15 cellular contexts compared by ENCODE assay signal in genomic region chr22:50319503-50319951, GRCh38. TPM values are rescaled to one million over a fixed set of nuclear protein-coding genes. Genes with fewer than 3 reads are reported as not detected.
DNase-seq lines count a peak whose midpoint lies in the region; ATAC-seq, FAIRE-seq and TF ChIP-seq lines count a peak whose summit lies in the region.
"Had no signal": no experiment of that assay in that cellular context is flagged by ENCODE, and none has a peak within 500 bp of the region (broad histone marks: within the 10 kb centered on the region; RNA-seq: fewer than 3 reads in every experiment).

No MANE protein-coding gene starts in this region.

- intact Hi-C loops in kidney (cut with DNase I) = no loop called here

- H3K9me3 ChIP-seq in BLaER1 (no peaks in the 10 kb centered on the region), kidney (ENCODE audit: control insufficient read depth in 1 of 2, low read length in 2 of 2) (no peaks in the 10 kb centered on the region), neural progenitor cell (ENCODE audit: low read depth) (no peaks in the 10 kb centered on the region)
- H3K9me3 ChIP-seq: HAP-1 had no signal

- H3K4me1 ChIP-seq in BLaER1 (peaks cover 75% of the 10 kb centered on the region), kidney (ENCODE audit: control insufficient read depth in 1 of 2, insufficient read depth in 1 of 2, low read depth in 1 of 2, low read length in 2 of 2) (peaks cover 0 to 6% of the 10 kb centered on the region in 2 donors), neural progenitor cell (no peaks in the 10 kb centered on the region)
- H3K4me1 ChIP-seq: HAP-1 had no signal

- no peaks in the 10 kb centered on the region for H3K36me3 Mint-ChIP-seq in neural progenitor cell

- DNase-seq in GM20000 (ENCODE audit: low spot score) = peak; percentile 5
- DNase-seq in kidney = peak; percentile 71
- DNase-seq in neural progenitor cell (ENCODE audit: low spot score) = no peak
- DNase-seq: COR-L47, EL, NCI-H187, NCI-H226 had no signal

- peak overlapping the region; percentile 53 for H3K9ac ChIP-seq in BLaER1
- H3K9ac ChIP-seq in kidney (ENCODE audit: low read length in 2 of 2) = no peak overlapping the region
- no peak overlapping the region for H3K9ac ChIP-seq in neural progenitor cell

- no peaks in the 10 kb centered on the region for H4K20me1 ChIP-seq in BLaER1
- no peaks in the 10 kb centered on the region for H4K20me1 ChIP-seq in neural progenitor cell (ENCODE audit: low read depth)

- H3K27ac ChIP-seq in BLaER1 = peak overlapping the region; percentile 91
- no peak overlapping the region for H3K27ac ChIP-seq in kidney (ENCODE audit: low read depth in 2 of 2, low read length in 2 of 2)
- H3K27ac ChIP-seq in neural progenitor cell = no peak overlapping the region
- H3K27ac ChIP-seq: C4-2B, HL-60 had no signal

- H3K4me1 Mint-ChIP-seq in neural progenitor cell = no peaks in the 10 kb centered on the region

- no peak overlapping the region for H3K27ac Mint-ChIP-seq in neural progenitor cell

- no peak overlapping the region for H2AFZ ChIP-seq in neural progenitor cell (replicated peaks)

- TF ChIP-seq CTCF in GM20000 (IDR thresholded peaks at IDR 0.05; ENCODE audit: extremely low read depth, missing control alignments) = no peak
- TF ChIP-seq CTCF in kidney (IDR thresholded peaks at IDR 0.05; ENCODE audit: borderline replicate concordance, extremely low read depth, insufficient read depth) = no peak
- TF ChIP-seq CTCF in neural progenitor cell (IDR thresholded peaks at IDR 0.05) = no peak

- peaks cover 3% of the 10 kb centered on the region for H3K27me3 Mint-ChIP-seq in neural progenitor cell (ENCODE audit: insufficient read depth, low read depth)

- H3K27me3 ChIP-seq in BLaER1 = no peaks in the 10 kb centered on the region
- H3K27me3 ChIP-seq in neural progenitor cell = no peaks in the 10 kb centered on the region

- ATAC-seq in GM18867 (IDR thresholded peaks at IDR 0.05; ENCODE audit: unreplicated experiment) = no peak
- no peak for ATAC-seq in GM18519 (IDR thresholded peaks at IDR 0.05; ENCODE audit: low FRiP score, unreplicated experiment)

- H3K4me2 ChIP-seq in BLaER1 = peak overlapping the region; percentile 98
- no peak overlapping the region for H3K4me2 ChIP-seq in neural progenitor cell

- H3K4me3 ChIP-seq in BLaER1 = peak overlapping the region; percentile 38; the same call in 1 of the 2 replicates
- no peak overlapping the region for H3K4me3 ChIP-seq in kidney (ENCODE audit: low read length in 2 of 2)
- H3K4me3 ChIP-seq in neural progenitor cell = no peak overlapping the region
- H3K4me3 ChIP-seq: HAP-1 had no signal

- H3K4me3 Mint-ChIP-seq in neural progenitor cell = no peak overlapping the region

- H3F3A ChIP-seq in neural progenitor cell (ENCODE audit: low read depth) = no peaks in the 10 kb centered on the region

- FAIRE-seq in kidney (lab: Jason Lieb, UNC) = no peak
- FAIRE-seq: A204.1, HTR-8/SVneo had no signal

- no peaks in the 10 kb centered on the region for H3K79me2 ChIP-seq in neural progenitor cell (ENCODE audit: low read depth)

- no peaks in the 10 kb centered on the region for H3K9me3 Mint-ChIP-seq in neural progenitor cell

- H3K36me3 ChIP-seq in BLaER1 (no peaks in the 10 kb centered on the region), kidney (ENCODE audit: control insufficient read depth in 1 of 2, insufficient read depth in 2 of 2, low read length in 2 of 2) (no peaks in the 10 kb centered on the region), neural progenitor cell (no peaks in the 10 kb centered on the region)
- H3K36me3 ChIP-seq: HAP-1 had no signal

RNA-seq across cellular contexts. Expression of gene DENND6B, which starts 7.3 kb away (rescaled TPM):
- total RNA-seq in kidney (16.7 TPM), neural progenitor cell (ENCODE audit: low replicate concordance) (1.0 and 7.8 TPM in 2 replicates)
- 14.5 TPM for polyA plus RNA-seq in kidney (ENCODE audit: insufficient read depth, low read depth, low replicate concordance)

RNA-seq across cellular contexts. Expression of gene PLXNB2, which starts 12.1 kb away (rescaled TPM):
- 383 TPM for total RNA-seq in kidney
- 128 TPM for polyA plus RNA-seq in kidney (ENCODE audit: insufficient read depth, low read depth, low replicate concordance)
- total RNA-seq in neural progenitor cell (ENCODE audit: low replicate concordance) = 32.4 and 94.1 TPM in 2 replicates

RNA-seq across cellular contexts. Expression of gene PPP6R2, which starts 23.6 kb away (rescaled TPM):
- total RNA-seq in kidney (53.8 TPM), neural progenitor cell (ENCODE audit: low replicate concordance) (32.6 and 65.5 TPM in 2 replicates)
- polyA plus RNA-seq in kidney (ENCODE audit: insufficient read depth, low read depth, low replicate concordance) = 39.4 TPM

RNA-seq across cellular contexts. Expression of gene MAPK11, which starts 49.3 kb away (rescaled TPM):
- 18.3 TPM for total RNA-seq in kidney
- 11.4 TPM for polyA plus RNA-seq in kidney (ENCODE audit: insufficient read depth, low read depth, low replicate concordance)
- 0.37 TPM in 1 of 2 replicates, not detected in the other for total RNA-seq in neural progenitor cell (ENCODE audit: low replicate concordance)

RNA-seq across cellular contexts. Expression of gene MAPK12, which starts 58.0 kb away (rescaled TPM):
- total RNA-seq in kidney (15.9 TPM), neural progenitor cell (ENCODE audit: low replicate concordance) (18.7 and 28.4 TPM in 2 replicates)
- 13.4 TPM for polyA plus RNA-seq in kidney (ENCODE audit: insufficient read depth, low read depth, low replicate concordance)
